19 cellular contexts compared by ENCODE assay signal in the genomic region with DNA sequence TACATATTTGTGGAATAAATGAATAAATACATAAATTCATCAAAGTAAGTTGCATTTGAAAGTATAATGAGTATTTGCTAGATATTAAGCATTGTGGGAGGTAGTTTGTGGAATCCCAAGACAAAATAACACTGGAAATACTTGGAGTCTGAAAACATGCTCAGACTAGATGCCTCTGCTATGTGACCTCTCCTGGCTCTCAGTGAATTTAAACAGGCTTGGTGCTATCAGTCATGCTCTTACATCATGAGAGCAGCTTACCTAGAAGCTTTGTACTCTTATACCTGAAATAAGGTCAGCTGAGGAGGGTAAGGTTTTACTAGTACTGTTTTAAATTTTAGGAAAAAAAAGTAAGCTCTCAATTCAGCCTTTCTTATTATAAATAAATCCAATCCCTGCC. TPM values are rescaled to one million over a fixed set of nuclear protein-coding genes. Genes with fewer than 3 reads are reported as not detected.
A peak's percentile ranks its signal among the peaks of the same experiment; 100 is the strongest.
DNase-seq lines count a peak whose midpoint lies in the region; ATAC-seq, FAIRE-seq and TF ChIP-seq lines count a peak whose summit lies in the region.
"Had no signal": no experiment of that assay in that cellular context is flagged by ENCODE, and none has a peak within 500 bp of the region (broad histone marks: within the 10 kb centered on the region; RNA-seq: fewer than 3 reads in every experiment).

No MANE protein-coding gene starts in this region.

- POLR2A ChIA-PET in activated CD4-positive, alpha-beta memory T cell treated with anti-CD3 and anti-CD28 coated beads for 36 hours (lab: Charles Lee): no interaction called here

- H2AFZ ChIP-seq in GM23338 (peak overlapping the region; percentile 19; the same call in 1 of the 2 replicates), OCI-LY3 (ENCODE audit: low read depth, low read length) (0 out of 2 replicates have a peak overlapping the region, but pooled peaks have one; percentile 76)

- intact Hi-C loops in activated CD4-positive, alpha-beta memory T cell treated with anti-CD3 and anti-CD28 coated beads for 36 hours (cut with micrococcal nuclease): loop anchor here (5.0 kb wide), 1 partner anchor 255 kb away; no protein-coding TSS in a partner anchor

- CTCF ChIA-PET in activated CD4-positive, alpha-beta memory T cell treated with anti-CD3 and anti-CD28 coated beads for 36 hours (lab: Charles Lee): interaction anchor here (0.9 to 7.8 kb wide), 7 partner anchors 8 to 253 kb away, joined by 3 to 166 read pairs (median 28); a partner anchor contains a TSS

- no peaks in the 10 kb centered on the region for H3K79me1 ChIP-seq in mesendoderm (ENCODE audit: low read length)

- H4K5ac ChIP-seq in mesendoderm (ENCODE audit: low read length): no peak overlapping the region

- H3K4me1 Mint-ChIP-seq in GM23338: peaks cover 8% of the 10 kb centered on the region
- H3K4me1 Mint-ChIP-seq in activated CD4-positive, alpha-beta memory T cell treated with anti-CD3 and anti-CD28 coated beads for 36 hours (ENCODE audit: low read depth): peaks cover 7% of the 10 kb centered on the region

- H3K36me3 ChIP-seq in GM23338 (ENCODE audit: insufficient read depth) (no peaks in the 10 kb centered on the region), OCI-LY3 (replicated peaks; ENCODE audit: low read depth, low read length) (no peaks in the 10 kb centered on the region), bronchial epithelial cell (ENCODE audit: control insufficient read depth, insufficient read depth, low read length) (no peaks in the 10 kb centered on the region), mesendoderm (ENCODE audit: control insufficient read depth, insufficient read depth, low read length) (no peaks in the 10 kb centered on the region)
- H3K36me3 ChIP-seq: SJSA1 had no signal

- no peak overlapping the region for H3K23ac ChIP-seq in mesendoderm (ENCODE audit: low read length)

- H3K4me3 Mint-ChIP-seq in GM23338: no peak overlapping the region
- no peak overlapping the region for H3K4me3 Mint-ChIP-seq in activated CD4-positive, alpha-beta memory T cell treated with anti-CD3 and anti-CD28 coated beads for 36 hours
- H3K4me3 Mint-ChIP-seq: CD14-positive monocyte, T-cell had no signal

- H3K27me3 Mint-ChIP-seq in GM23338 (ENCODE audit: insufficient read depth, low read depth, poor library complexity): no peaks in the 10 kb centered on the region
- H3K27me3 Mint-ChIP-seq in activated CD4-positive, alpha-beta memory T cell treated with anti-CD3 and anti-CD28 coated beads for 36 hours: no peaks in the 10 kb centered on the region
- H3K27me3 Mint-ChIP-seq: IgD-negative memory B cell had no signal

- H3K27me3 ChIP-seq in GM23338 (ENCODE audit: insufficient read depth): no peaks in the 10 kb centered on the region
- no peaks in the 10 kb centered on the region for H3K27me3 ChIP-seq in OCI-LY3 (ENCODE audit: low read depth, low read length)
- no peaks in the 10 kb centered on the region for H3K27me3 ChIP-seq in bronchial epithelial cell (ENCODE audit: control insufficient read depth, insufficient read depth, low read length)
- no peaks in the 10 kb centered on the region for H3K27me3 ChIP-seq in mesendoderm (ENCODE audit: insufficient read depth, low read length, poor library complexity)
- H3K27me3 ChIP-seq: SJSA1 had no signal

- H3K27ac ChIP-seq in GM23338 (ENCODE audit: low read depth): no peak overlapping the region
- no peak overlapping the region for H3K27ac ChIP-seq in OCI-LY3 (ENCODE audit: low read length)
- no peak overlapping the region for H3K27ac ChIP-seq in mesendoderm (ENCODE audit: low read depth, low read length)
- H3K27ac ChIP-seq: SJSA1 had no signal

- TF ChIP-seq CTCF in GM23338 (conservative IDR thresholded peaks at IDR 0.05; ENCODE audit: low read depth in 2 of 2): no peak
- TF ChIP-seq CTCF in OCI-LY3 (IDR thresholded peaks at IDR 0.05; ENCODE audit: low read depth, low read length): no peak
- TF ChIP-seq CTCF in bronchial epithelial cell (IDR thresholded peaks at IDR 0.05; ENCODE audit: insufficient read depth, low read length, severe bottlenecking): no peak

- no peaks in the 10 kb centered on the region for H4K20me1 ChIP-seq in GM23338 (replicated peaks; ENCODE audit: insufficient read depth)
- no peaks in the 10 kb centered on the region for H4K20me1 ChIP-seq in OCI-LY3 (ENCODE audit: insufficient read depth, low read length)

- no peak overlapping the region for H3K56ac ChIP-seq in mesendoderm (ENCODE audit: low read length)

- no peaks in the 10 kb centered on the region for H3K9me3 Mint-ChIP-seq in GM23338
- H3K9me3 Mint-ChIP-seq in activated CD4-positive, alpha-beta memory T cell treated with anti-CD3 and anti-CD28 coated beads for 36 hours: no peaks in the 10 kb centered on the region
- H3K9me3 Mint-ChIP-seq: T-cell had no signal

- ATAC-seq in GM23338 (no peak), GM18511 (IDR thresholded peaks at IDR 0.05; ENCODE audit: unreplicated experiment) (no peak)
- ATAC-seq: T-cell had no signal

- peaks cover 9% of the 10 kb centered on the region for H3K4me1 ChIP-seq in GM23338 (ENCODE audit: insufficient read depth)
- peaks cover 32% of the 10 kb centered on the region for H3K4me1 ChIP-seq in OCI-LY3 (ENCODE audit: low read length)
- no peaks in the 10 kb centered on the region for H3K4me1 ChIP-seq in mesendoderm (ENCODE audit: control insufficient read depth, low read depth, low read length)
- H3K4me1 ChIP-seq: SJSA1 had no signal

- H3K4me3 ChIP-seq in GM23338: no peak overlapping the region
- no peak overlapping the region for H3K4me3 ChIP-seq in OCI-LY3 (ENCODE audit: low read length)
- H3K4me3 ChIP-seq in bronchial epithelial cell (ENCODE audit: low read depth, low read length): no peak overlapping the region
- H3K4me3 ChIP-seq in mesendoderm (ENCODE audit: low read length): no peak overlapping the region
- H3K4me3 ChIP-seq: SJSA1 had no signal

- H4K8ac ChIP-seq in mesendoderm (ENCODE audit: low read depth, low read length): no peak overlapping the region

- H3K9me2 ChIP-seq in GM23338 (ENCODE audit: insufficient read depth): no peaks in the 10 kb centered on the region

- H3K18ac ChIP-seq in mesendoderm (ENCODE audit: low read length): no peak overlapping the region

- no peak overlapping the region for H3K4me2 ChIP-seq in GM23338
- H3K4me2 ChIP-seq in OCI-LY3 (ENCODE audit: low read length): no peak overlapping the region
- no peak overlapping the region for H3K4me2 ChIP-seq in mesendoderm (ENCODE audit: low read length)

- H2BK5ac ChIP-seq in mesendoderm (ENCODE audit: low read length): no peak overlapping the region

- H3K27ac Mint-ChIP-seq in GM23338: no peak overlapping the region
- no peak overlapping the region for H3K27ac Mint-ChIP-seq in activated CD4-positive, alpha-beta memory T cell treated with anti-CD3 and anti-CD28 coated beads for 36 hours
- H3K27ac Mint-ChIP-seq: CD14-positive monocyte, T-cell had no signal

- H2BK120ac ChIP-seq in mesendoderm (ENCODE audit: low read depth, low read length): no peak overlapping the region

- H3K79me2 ChIP-seq in GM23338 (replicated peaks; ENCODE audit: insufficient read depth): no peaks in the 10 kb centered on the region
- H3K79me2 ChIP-seq in OCI-LY3 (ENCODE audit: low read length): no peaks in the 10 kb centered on the region
- H3K79me2 ChIP-seq in mesendoderm (ENCODE audit: control insufficient read depth, insufficient read depth, low read length): no peaks in the 10 kb centered on the region

- H3K9ac ChIP-seq in OCI-LY3 (ENCODE audit: low read length) (no peak overlapping the region), mesendoderm (ENCODE audit: low read length) (no peak overlapping the region)

- FAIRE-seq in bronchial epithelial cell (lab: Jason Lieb, UNC): no peak

- H3K36me3 Mint-ChIP-seq in GM23338 (ENCODE audit: low read depth): no peaks in the 10 kb centered on the region
- H3K36me3 Mint-ChIP-seq in activated CD4-positive, alpha-beta memory T cell treated with anti-CD3 and anti-CD28 coated beads for 36 hours: no peaks in the 10 kb centered on the region
- H3K36me3 Mint-ChIP-seq: CD14-positive monocyte, IgD-negative memory B cell, T-cell had no signal

- H2AK5ac ChIP-seq in mesendoderm (ENCODE audit: low read length): no peak overlapping the region

- no peaks in the 10 kb centered on the region for H3F3A ChIP-seq in GM23338 (replicated peaks; ENCODE audit: low read depth)

- no peak overlapping the region for H2BK15ac ChIP-seq in mesendoderm (replicated peaks; ENCODE audit: low read depth)

- no peak overlapping the region for H3K4ac ChIP-seq in mesendoderm (ENCODE audit: low read depth, low read length)

- H3K9me3 ChIP-seq in OCI-LY3 (ENCODE audit: insufficient read depth, low read length): no peaks in the 10 kb centered on the region
- H3K9me3 ChIP-seq: SJSA1 had no signal

- DNase-seq in GM23338 (ENCODE audit: low spot score): no peak
- peak; percentile 84 for DNase-seq in bronchial epithelial cell (ENCODE audit: low read depth)
- peak; percentile 18 for DNase-seq in mesendoderm
- no peak for DNase-seq in activated CD4-positive, alpha-beta memory T cell treated with anti-CD3 and anti-CD28 coated beads for 36 hours
- no peak for DNase-seq in stimulated activated CD4-positive, alpha-beta T cell treated with anti-CD3 and anti-CD28 coated beads, Interleukin-1b, Interleukin-23, amount 100 ng/mL, for 48 hours
- no peak for DNase-seq in NCI-H1105 (lab: John Stamatoyannopoulos, UW)
- DNase-seq: DMS 273 treated with DMSO at 0.1 percent for 48 hours, H7, NCI-H1417, NCI-H187 treated with DMSO at 0.1 percent for 48 hours, NCI-H510A, NCI-H82, RPMI8226, T-cell had no signal

TF ChIP-seq in GM23338, 12 proteins besides CTCF, POLR2A, EP300 and RAD21 (continues in another document):
- TF ChIP-seq ZNF331 (CRISPR knock-in tag; IDR thresholded peaks at IDR 0.05; ENCODE audit: low read depth) (no peak), EZH2phosphoT487 (IDR thresholded peaks at IDR 0.05; ENCODE audit: unreplicated experiment) (no peak), ZNF114 (CRISPR knock-in tag; IDR thresholded peaks at IDR 0.05) (no peak), JUNB (IDR thresholded peaks at IDR 0.05; ENCODE audit: unreplicated experiment) (no peak), POLR2AphosphoS5 (IDR thresholded peaks at IDR 0.05; ENCODE audit: low read depth) (no peak)
- TF ChIP-seq, protein P1, sequence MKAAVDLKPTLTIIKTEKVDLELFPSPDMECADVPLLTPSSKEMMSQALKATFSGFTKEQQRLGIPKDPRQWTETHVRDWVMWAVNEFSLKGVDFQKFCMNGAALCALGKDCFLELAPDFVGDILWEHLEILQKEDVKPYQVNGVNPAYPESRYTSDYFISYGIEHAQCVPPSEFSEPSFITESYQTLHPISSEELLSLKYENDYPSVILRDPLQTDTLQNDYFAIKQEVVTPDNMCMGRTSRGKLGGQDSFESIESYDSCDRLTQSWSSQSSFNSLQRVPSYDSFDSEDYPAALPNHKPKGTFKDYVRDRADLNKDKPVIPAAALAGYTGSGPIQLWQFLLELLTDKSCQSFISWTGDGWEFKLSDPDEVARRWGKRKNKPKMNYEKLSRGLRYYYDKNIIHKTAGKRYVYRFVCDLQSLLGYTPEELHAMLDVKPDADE (IDR thresholded peaks at IDR 0.05): no peak

RNA-seq across cellular contexts. Expression of a gene that starts 37.1 kb away (rescaled TPM):
- total RNA-seq in GM23338 (2014; rRNA removed; shearing (Covaris generic)): 23.6 and 26.4 TPM in 2 replicates
- polyA plus RNA-seq in GM23338 (2016; fragmentation: Nextera tagmentation; extraction: Ambion mirVana): 6.6 and 9.4 TPM in 2 replicates
- total RNA-seq in bronchial epithelial cell: 17.0 and 19.5 TPM in 2 replicates
- 12.7 TPM for polyA plus RNA-seq in mesendoderm (2013, experiment 1 of 2)
- 13.0 TPM for polyA plus RNA-seq in mesendoderm (2013, experiment 2 of 2)
- 10 to 100 TPM; 20.0 to 20.7 TPM for total RNA-seq in activated CD4-positive, alpha-beta memory T cell treated with anti-CD3 and anti-CD28 coated beads for 36 hours

Comparison
In these comparisons a context has a peak if more than half of its experiments do, and no peak if none do; other contexts are left out.
1. DNase-seq: peak in bronchial epithelial cell (single experiment) and mesendoderm (single experiment); none in GM23338 (single experiment), activated CD4-positive, alpha-beta memory T cell treated with anti-CD3 and anti-CD28 coated beads for 36 hours (single experiment), stimulated activated CD4-positive, alpha-beta T cell treated with anti-CD3 and anti-CD28 coated beads, Interleukin-1b, Interleukin-23, amount 100 ng/mL, for 48 hours (single experiment) and NCI-H1105 (single experiment).